In the genomic region with DNA sequence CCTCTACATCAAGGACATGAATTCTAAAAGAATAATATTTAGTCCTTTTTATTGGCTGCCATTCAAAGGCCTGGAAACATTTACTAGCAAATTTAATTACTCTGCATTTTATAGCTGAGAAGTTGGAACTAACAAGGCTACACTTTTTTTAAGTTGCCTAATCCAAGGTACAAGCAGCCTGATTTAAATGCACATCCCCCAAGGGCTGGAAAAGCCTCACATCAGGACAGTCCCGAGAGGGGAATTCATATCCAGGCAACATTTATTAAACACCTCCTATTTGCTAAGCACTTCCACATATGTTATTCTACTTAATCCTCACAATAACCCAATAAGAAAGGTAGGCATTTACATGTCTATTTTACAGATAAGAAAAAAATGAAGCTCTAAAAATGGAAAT, we compare ENCODE assay signal across 19 cellular contexts.
A peak's percentile ranks its signal among the peaks of the same experiment; 100 is the strongest.
DNase-seq lines count a peak whose midpoint lies in the region; ATAC-seq and TF ChIP-seq lines count a peak whose summit lies in the region.
"Had no signal": no experiment of that assay in that cellular context is flagged by ENCODE, and none has a peak within 500 bp of the region (broad histone marks: within the 10 kb centered on the region; RNA-seq: fewer than 3 reads in every experiment).

No MANE protein-coding gene starts in this region.

- TF ChIP-seq CTCF in GM23338 (conservative IDR thresholded peaks at IDR 0.05; ENCODE audit: low read depth in 2 of 2) (no peak), LNCaP clone FGC (IDR thresholded peaks at IDR 0.05; ENCODE audit: control insufficient read depth, extremely low read depth, insufficient read depth) (no peak), fibroblast of villous mesenchyme (IDR thresholded peaks at IDR 0.05; ENCODE audit: insufficient read depth, low read depth, low read length) (no peak), neural progenitor cell (IDR thresholded peaks at IDR 0.05) (no peak), glutamatergic neuron (IDR thresholded peaks at IDR 0.05; ENCODE audit: partially characterized antibody, unreplicated experiment) (no peak)

- no peak overlapping the region for H3K9ac ChIP-seq in neural progenitor cell

- H3K36me3 Mint-ChIP-seq in GM23338 (ENCODE audit: low read depth) (no peaks in the 10 kb centered on the region), neural progenitor cell (no peaks in the 10 kb centered on the region), glutamatergic neuron (ENCODE audit: unreplicated experiment) (no peaks in the 10 kb centered on the region)
- H3K36me3 Mint-ChIP-seq in activated naive CD4-positive, alpha-beta T cell treated with anti-CD3 and anti-CD28 coated beads, Interleukin-2, amount 50 U/mL, for 72 hours: no peaks in the 10 kb centered on the region

- H3K9me3 Mint-ChIP-seq in GM23338 (no peaks in the 10 kb centered on the region), neural progenitor cell (no peaks in the 10 kb centered on the region), glutamatergic neuron (ENCODE audit: unreplicated experiment) (no peaks in the 10 kb centered on the region)
- H3K9me3 Mint-ChIP-seq in activated naive CD4-positive, alpha-beta T cell treated with anti-CD3 and anti-CD28 coated beads, Interleukin-2, amount 50 U/mL, for 72 hours: no peaks in the 10 kb centered on the region

- H3K36me3 ChIP-seq in GM23338 (ENCODE audit: insufficient read depth) (no peaks in the 10 kb centered on the region), neural progenitor cell (no peaks in the 10 kb centered on the region)

- H4K20me1 ChIP-seq in GM23338 (replicated peaks; ENCODE audit: insufficient read depth) (no peaks in the 10 kb centered on the region), neural progenitor cell (ENCODE audit: low read depth) (no peaks in the 10 kb centered on the region)

- H3K9me3 ChIP-seq in neural progenitor cell (ENCODE audit: low read depth): no peaks in the 10 kb centered on the region

- H3K4me3 ChIP-seq in GM23338: no peak overlapping the region
- H3K4me3 ChIP-seq in LNCaP clone FGC (ENCODE audit: low read depth, low read length): no peak overlapping the region
- H3K4me3 ChIP-seq in fibroblast of villous mesenchyme (ENCODE audit: low read depth, low read length): no peak overlapping the region
- H3K4me3 ChIP-seq in neural progenitor cell: peak overlapping the region; percentile 12

- no peak for DNase-seq in GM23338 (ENCODE audit: low spot score)
- DNase-seq in LNCaP clone FGC (ENCODE audit: low read depth): peak; percentile 26
- peak; percentile 7 for DNase-seq in fibroblast of villous mesenchyme (ENCODE audit: low read depth)
- no peak for DNase-seq in neural progenitor cell (ENCODE audit: low spot score)
- DNase-seq in glutamatergic neuron: no peak
- DNase-seq in activated naive CD4-positive, alpha-beta T cell treated with anti-CD3 and anti-CD28 coated beads, Interleukin-2, amount 50 U/mL, for 72 hours (ENCODE audit: low spot score in 2 of 2): no peak
- DNase-seq: DMS 273 treated with DMSO at 0.1 percent for 48 hours; DND-41; HCEC 1CT; KG1; NCI-H1417; NCI-H187; NCI-H2107; NCI-H510A; NCI-H748 treated with DMSO at 0.1 percent for 48 hours; NK-92 treated with Interleukin-12 subunit alpha and Interleukin-12 subunit beta, amount 100 ng/mL, for 24 hours had no signal

- H3K27me3 ChIP-seq in GM23338 (ENCODE audit: insufficient read depth): no peaks in the 10 kb centered on the region
- H3K27me3 ChIP-seq in neural progenitor cell: no peaks in the 10 kb centered on the region

- H3K27me3 Mint-ChIP-seq in GM23338 (ENCODE audit: insufficient read depth, low read depth, poor library complexity) (peaks cover 2% of the 10 kb centered on the region), neural progenitor cell (ENCODE audit: insufficient read depth, low read depth) (no peaks in the 10 kb centered on the region), glutamatergic neuron (ENCODE audit: unreplicated experiment) (no peaks in the 10 kb centered on the region)
- H3K27me3 Mint-ChIP-seq: B cell had no signal

- H3K27ac ChIP-seq in GM23338 (ENCODE audit: low read depth): 0 out of 2 replicates have a peak overlapping the region, but pooled peaks have one; percentile 5
- H3K27ac ChIP-seq in neural progenitor cell: peak overlapping the region; percentile 63

- H3K4me1 ChIP-seq in GM23338 (ENCODE audit: insufficient read depth) (peaks cover 34% of the 10 kb centered on the region), neural progenitor cell (peaks cover 37% of the 10 kb centered on the region)

- no peak overlapping the region for H2AFZ ChIP-seq in GM23338
- no peak overlapping the region for H2AFZ ChIP-seq in neural progenitor cell (replicated peaks)

- peaks cover 4% of the 10 kb centered on the region; the same call in 1 of the 2 replicates for H3K9me2 ChIP-seq in GM23338 (ENCODE audit: insufficient read depth)

- no peaks in the 10 kb centered on the region for H3F3A ChIP-seq in GM23338 (replicated peaks; ENCODE audit: low read depth)
- H3F3A ChIP-seq in neural progenitor cell (ENCODE audit: low read depth): peaks cover 29% of the 10 kb centered on the region

- H3K4me2 ChIP-seq in GM23338: peak overlapping the region; percentile 66
- peak overlapping the region; percentile 66 for H3K4me2 ChIP-seq in neural progenitor cell

- H3K27ac Mint-ChIP-seq in GM23338 (no peak overlapping the region), neural progenitor cell (no peak overlapping the region), glutamatergic neuron (ENCODE audit: unreplicated experiment) (no peak overlapping the region)
- H3K27ac Mint-ChIP-seq in activated naive CD4-positive, alpha-beta T cell treated with anti-CD3 and anti-CD28 coated beads, Interleukin-2, amount 50 U/mL, for 72 hours: no peak overlapping the region
- H3K27ac Mint-ChIP-seq: B cell had no signal

- H3K79me2 ChIP-seq in GM23338 (replicated peaks; ENCODE audit: insufficient read depth) (no peaks in the 10 kb centered on the region), neural progenitor cell (ENCODE audit: low read depth) (no peaks in the 10 kb centered on the region)

- H3K4me1 Mint-ChIP-seq in GM23338: peaks cover 44% of the 10 kb centered on the region
- peaks cover 38% of the 10 kb centered on the region for H3K4me1 Mint-ChIP-seq in neural progenitor cell
- peaks cover 2% of the 10 kb centered on the region for H3K4me1 Mint-ChIP-seq in glutamatergic neuron (ENCODE audit: low read depth, unreplicated experiment)
- H3K4me1 Mint-ChIP-seq: B cell had no signal

- H3K4me3 Mint-ChIP-seq in GM23338 (no peak overlapping the region), neural progenitor cell (no peak overlapping the region), glutamatergic neuron (ENCODE audit: unreplicated experiment) (no peak overlapping the region)
- H3K4me3 Mint-ChIP-seq: B cell had no signal

- no peak for ATAC-seq in GM23338
- no peak for ATAC-seq in GM18520 (IDR thresholded peaks at IDR 0.05; ENCODE audit: unreplicated experiment)
- no peak for ATAC-seq in activated naive CD4-positive, alpha-beta T cell treated with anti-CD3 and anti-CD28 coated beads, Interleukin-2, amount 50 U/mL, for 72 hours
- ATAC-seq: Right ventricle myocardium inferior had no signal

TF ChIP-seq in GM23338, 12 proteins besides CTCF, POLR2A, EP300 and RAD21:
- no peak for TF ChIP-seq JUNB (IDR thresholded peaks at IDR 0.05; ENCODE audit: unreplicated experiment)
- no peak for TF ChIP-seq POLR2AphosphoS5 (IDR thresholded peaks at IDR 0.05; ENCODE audit: low read depth)

Comparison
In these comparisons a context has a peak if more than half of its experiments do, and no peak if none do; other contexts are left out.
1. DNase-seq: peak in LNCaP clone FGC (single experiment) and fibroblast of villous mesenchyme (single experiment); none in GM23338 (single experiment), neural progenitor cell (single experiment), glutamatergic neuron (single experiment) and activated naive CD4-positive, alpha-beta T cell treated with anti-CD3 and anti-CD28 coated beads, Interleukin-2, amount 50 U/mL, for 72 hours (0 of 2).